In genomic region chr17:7214300-7215135, GRCh38 we compare ENCODE assay signal across 8 cellular contexts. TPM values are rescaled to one million over a fixed set of nuclear protein-coding genes. Genes with fewer than 3 reads are reported as not detected.
A peak's percentile ranks its signal among the peaks of the same experiment; 100 is the strongest.
DNase-seq lines count a peak whose midpoint lies in the region; ATAC-seq and TF ChIP-seq lines count a peak whose summit lies in the region.

No MANE protein-coding gene starts in this region.

- no peak overlapping the region for H3K9ac ChIP-seq in SK-N-MC (ENCODE audit: insufficient read length)

- no peaks in the 10 kb centered on the region for H3K27me3 ChIP-seq in GM06990 (replicated peaks; ENCODE audit: control insufficient read depth, insufficient read depth, low read length)

- H3K27ac ChIP-seq in SK-N-MC (peak overlapping the region; percentile 77; the same call in 1 of the 2 replicates), temporal lobe (ENCODE audit: low read depth, low read length) (peak overlapping the region; percentile 85)

- ATAC-seq in HG02610 (IDR thresholded peaks at IDR 0.05; ENCODE audit: unreplicated experiment) (peak; percentile 72), omental fat pad (ENCODE audit: low FRiP score) (peak; percentile 84)

- TF ChIP-seq CTCF in GM06990 (IDR thresholded peaks at IDR 0.05; ENCODE audit: insufficient read depth, low read length, poor library complexity, severe bottlenecking) (peak; percentile 72), omental fat pad (IDR thresholded peaks at IDR 0.05) (no peak)

- H3K9me3 ChIP-seq in SK-N-MC (ENCODE audit: low read depth, low read length) = no peaks in the 10 kb centered on the region

- peak overlapping the region; percentile 57 for H3K4me3 ChIP-seq in GM06990 (replicated peaks; ENCODE audit: low read depth, low read length)
- peak overlapping the region; percentile 89 for H3K4me3 ChIP-seq in SK-N-MC

- DNase-seq in GM06990 (ENCODE audit: extremely low read depth, insufficient read length) = peak; percentile 99
- peak; percentile 96 for DNase-seq in NCI-H1092 (lab: John Stamatoyannopoulos, UW)
- DNase-seq in SK-N-MC (ENCODE audit: low read depth, low spot score) = peak; percentile 70
- DNase-seq in activated naive CD4-positive, alpha-beta T cell treated with anti-CD3 and anti-CD28 coated beads, Interleukin-2, amount 50 U/mL, for 16 hours = peak; percentile 100
- peak; percentile 95 for DNase-seq in globus pallidus (ENCODE audit: low spot score)
- DNase-seq in omental fat pad (ENCODE audit: low spot score) = peak; percentile 92

- H3K36me3 ChIP-seq in GM06990 (ENCODE audit: control insufficient read depth, insufficient read depth, low read length) (no peaks in the 10 kb centered on the region), SK-N-MC (ENCODE audit: insufficient read depth, low read length) (no peaks in the 10 kb centered on the region)

RNA-seq across cellular contexts. Expression of gene DLG4, which starts 5.1 kb away (rescaled TPM):
- 10 to 100 TPM in 3 of 4 donors, 1 to 10 TPM in 1; 8.7 to 12.5 (median 11.6) TPM for total RNA-seq in omental fat pad
- 112 TPM for total RNA-seq in temporal lobe

RNA-seq across cellular contexts. Expression of gene ACADVL, which starts 5.2 kb away (rescaled TPM):
- total RNA-seq in omental fat pad (100 to 1,000 TPM; 677 to 996 (median 722) TPM), temporal lobe (58.0 TPM)

RNA-seq across cellular contexts. Expression of gene DVL2, which starts 19.8 kb away (rescaled TPM):
- total RNA-seq in omental fat pad (10 to 100 TPM; 22.7 to 41.6 (median 23.6) TPM), temporal lobe (30.0 TPM)

RNA-seq across cellular contexts. Expression of gene PHF23, which starts 24.7 kb away (rescaled TPM):
- total RNA-seq in omental fat pad = 10 to 100 TPM; 22.1 to 43.8 (median 28.9) TPM
- total RNA-seq in temporal lobe = 17.9 TPM

RNA-seq across cellular contexts. Expression of gene GABARAP, which starts 27.7 kb away (rescaled TPM):
- total RNA-seq in omental fat pad (100 to 1,000 TPM; 316 to 526 (median 376) TPM), temporal lobe (93.9 TPM)

Comparison
In these comparisons a context has a peak if more than half of its experiments do, and no peak if none do; other contexts are left out.
1. Peak in every context shown above with its lines: DNase-seq, ATAC-seq, H3K4me3 ChIP-seq and H3K27ac ChIP-seq.
2. RNA of gene ACADVL, which starts 5.2 kb away (total RNA-seq): 677 to 996 TPM in omental fat pad; 58.0 TPM in temporal lobe (single experiment); every median in the first group is over 10 times any median in the second.